In genomic region chr5:173258466-173258865, GRCh38 we compare ENCODE assay signal across 1 cellular context.
TF ChIP-seq lines count a peak whose summit lies in the region.

No MANE protein-coding gene starts in this region.

TF ChIP-seq in K562, 482 proteins besides CTCF, POLR2A, EP300 and RAD21:
- TF ChIP-seq ZBTB5 (IDR thresholded peaks at IDR 0.05) (no peak), MLX (CRISPR knock-in tag; conservative IDR thresholded peaks at IDR 0.05) (no peak), GATAD2B (IDR thresholded peaks at IDR 0.05; ENCODE audit: borderline replicate concordance) (no peak), CLOCK (CRISPR knock-in tag; IDR thresholded peaks at IDR 0.05; ENCODE audit: borderline replicate concordance) (no peak), ZNF511 (CRISPR knock-in tag; IDR thresholded peaks at IDR 0.05) (no peak), JUND (IDR thresholded peaks at IDR 0.05; ENCODE audit: borderline replicate concordance, low read depth, low read length) (no peak), JUND (tag; IDR thresholded peaks at IDR 0.05; ENCODE audit: borderline replicate concordance, low read depth, low read length) (no peak)
